In the genomic region with DNA sequence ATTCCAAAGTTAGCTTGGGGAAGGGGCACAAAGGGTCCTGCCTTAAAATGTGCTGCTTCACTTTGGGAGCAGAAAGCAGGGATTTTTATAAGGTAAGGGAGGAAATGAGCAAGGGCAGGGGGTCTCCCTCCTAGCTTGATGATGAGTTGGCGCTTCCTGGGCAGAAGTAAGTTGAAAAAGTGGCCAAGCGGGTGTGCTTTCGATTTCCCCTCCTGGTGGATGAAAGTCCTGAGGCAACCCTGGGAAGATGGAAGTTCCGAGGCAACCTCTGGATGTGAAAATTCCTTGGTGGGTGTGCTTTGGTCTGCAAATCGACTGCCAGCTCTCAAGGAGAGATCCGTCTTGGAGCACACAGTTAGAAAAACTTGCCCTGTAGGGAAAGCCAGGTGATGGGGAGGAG, we compare ENCODE assay signal across 1 cellular context.
TF ChIP-seq lines count a peak whose summit lies in the region.

No MANE protein-coding gene starts in this region.

TF ChIP-seq in H1, 55 proteins besides CTCF, POLR2A, EP300 and RAD21:
- TF ChIP-seq TBP (IDR thresholded peaks at IDR 0.05; ENCODE audit: low read depth, low read length) (no peak), SIX5 (IDR thresholded peaks at IDR 0.05; ENCODE audit: low read depth, low read length) (no peak), CEBPB (IDR thresholded peaks at IDR 0.05; ENCODE audit: low read depth, low read length) (no peak)
